In the genomic region with DNA sequence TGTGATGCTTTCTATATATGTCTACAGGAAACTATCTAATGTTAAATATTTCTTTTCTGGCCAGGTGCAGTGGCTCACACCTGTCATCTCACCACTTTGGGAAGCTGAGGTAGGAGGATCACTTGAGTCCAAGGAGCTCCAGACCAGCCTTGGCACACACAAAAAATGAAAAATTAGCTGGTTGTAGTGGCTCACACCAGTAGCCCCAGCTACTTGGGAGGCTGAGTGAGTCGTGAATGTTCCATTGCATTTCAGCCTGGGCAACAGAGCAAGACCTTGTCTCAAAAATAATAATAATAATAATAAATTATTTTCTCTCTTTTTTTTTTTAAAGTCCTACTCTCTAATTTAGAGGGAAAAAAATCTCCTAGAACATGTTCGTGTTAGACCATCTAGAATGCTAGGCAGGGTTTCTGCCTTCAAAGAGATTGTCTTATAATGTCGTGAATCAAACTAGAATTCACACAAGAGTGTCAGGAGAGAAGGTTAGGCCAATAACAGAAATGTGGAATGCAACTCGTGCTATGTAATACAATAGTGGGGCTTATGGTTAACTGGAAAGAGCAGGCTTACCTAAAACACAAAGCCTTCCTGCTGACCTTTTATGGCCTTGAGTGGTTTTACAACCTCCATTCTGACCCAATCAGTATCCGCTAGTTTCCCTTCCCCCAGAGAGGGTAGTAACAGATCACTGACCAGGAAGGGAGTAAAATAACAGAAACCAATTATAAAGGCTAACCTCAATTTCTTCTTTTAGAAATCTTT, we compare ENCODE assay signal across 1 cellular context.
TF ChIP-seq lines count a peak whose summit lies in the region.

No MANE protein-coding gene starts in this region.

TF ChIP-seq in HEK293, 187 proteins besides CTCF, POLR2A, EP300 and RAD21 (continued from another document):
- TF ChIP-seq, protein P1, sequence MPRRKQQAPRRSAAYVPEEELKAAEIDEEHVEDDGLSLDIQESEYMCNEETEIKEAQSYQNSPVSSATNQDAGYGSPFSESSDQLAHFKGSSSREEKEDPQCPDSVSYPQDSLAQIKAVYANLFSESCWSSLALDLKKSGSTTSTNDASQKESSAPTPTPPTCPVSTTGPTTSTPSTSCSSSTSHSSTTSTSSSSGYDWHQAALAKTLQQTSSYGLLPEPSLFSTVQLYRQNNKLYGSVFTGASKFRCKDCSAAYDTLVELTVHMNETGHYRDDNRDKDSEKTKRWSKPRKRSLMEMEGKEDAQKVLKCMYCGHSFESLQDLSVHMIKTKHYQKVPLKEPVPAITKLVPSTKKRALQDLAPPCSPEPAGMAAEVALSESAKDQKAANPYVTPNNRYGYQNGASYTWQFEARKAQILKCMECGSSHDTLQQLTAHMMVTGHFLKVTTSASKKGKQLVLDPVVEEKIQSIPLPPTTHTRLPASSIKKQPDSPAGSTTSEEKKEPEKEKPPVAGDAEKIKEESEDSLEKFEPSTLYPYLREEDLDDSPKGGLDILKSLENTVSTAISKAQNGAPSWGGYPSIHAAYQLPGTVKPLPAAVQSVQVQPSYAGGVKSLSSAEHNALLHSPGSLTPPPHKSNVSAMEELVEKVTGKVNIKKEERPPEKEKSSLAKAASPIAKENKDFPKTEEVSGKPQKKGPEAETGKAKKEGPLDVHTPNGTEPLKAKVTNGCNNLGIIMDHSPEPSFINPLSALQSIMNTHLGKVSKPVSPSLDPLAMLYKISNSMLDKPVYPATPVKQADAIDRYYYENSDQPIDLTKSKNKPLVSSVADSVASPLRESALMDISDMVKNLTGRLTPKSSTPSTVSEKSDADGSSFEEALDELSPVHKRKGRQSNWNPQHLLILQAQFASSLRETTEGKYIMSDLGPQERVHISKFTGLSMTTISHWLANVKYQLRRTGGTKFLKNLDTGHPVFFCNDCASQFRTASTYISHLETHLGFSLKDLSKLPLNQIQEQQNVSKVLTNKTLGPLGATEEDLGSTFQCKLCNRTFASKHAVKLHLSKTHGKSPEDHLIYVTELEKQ (tag by site-specific recombination; IDR thresholded peaks at IDR 0.05; ENCODE audit: borderline replicate concordance), result no peak
- TF ChIP-seq, protein P2, sequence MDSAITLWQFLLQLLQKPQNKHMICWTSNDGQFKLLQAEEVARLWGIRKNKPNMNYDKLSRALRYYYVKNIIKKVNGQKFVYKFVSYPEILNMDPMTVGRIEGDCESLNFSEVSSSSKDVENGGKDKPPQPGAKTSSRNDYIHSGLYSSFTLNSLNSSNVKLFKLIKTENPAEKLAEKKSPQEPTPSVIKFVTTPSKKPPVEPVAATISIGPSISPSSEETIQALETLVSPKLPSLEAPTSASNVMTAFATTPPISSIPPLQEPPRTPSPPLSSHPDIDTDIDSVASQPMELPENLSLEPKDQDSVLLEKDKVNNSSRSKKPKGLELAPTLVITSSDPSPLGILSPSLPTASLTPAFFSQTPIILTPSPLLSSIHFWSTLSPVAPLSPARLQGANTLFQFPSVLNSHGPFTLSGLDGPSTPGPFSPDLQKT (IDR thresholded peaks at IDR 0.05; ENCODE audit: borderline replicate concordance, low read depth, low read length), result peak; percentile 68; the same call in 1 of the 2 replicates
